33 cellular contexts compared by ENCODE assay signal in genomic region chr21:42430570-42430969, GRCh38. TPM values are rescaled to one million over a fixed set of nuclear protein-coding genes. Genes with fewer than 3 reads are reported as not detected.
"Had no signal": no experiment of that assay in that cellular context is flagged by ENCODE, and none has a peak within 500 bp of the region (broad histone marks: within the 10 kb centered on the region; RNA-seq: fewer than 3 reads in every experiment).

No MANE protein-coding gene starts in this region.

- H3K9me3 Mint-ChIP-seq: activated naive CD4-positive, alpha-beta T cell treated with anti-CD3 and anti-CD28 coated beads, Interleukin-2, amount 50 U/mL, for 24 hours had no signal

- H3K36me3 Mint-ChIP-seq: brain had no signal

- H3K27me3 Mint-ChIP-seq: activated CD4-positive, alpha-beta memory T cell treated with anti-CD3 and anti-CD28 coated beads, Interleukin-2, amount 10 ng/mL, durations not matched to agents 7 days and 5 days; activated CD4-positive, alpha-beta T cell treated with anti-CD3 and anti-CD28 coated beads, Interleukin-2, amount 10 ng/mL, durations not matched to agents 7 days and 5 days; activated naive CD4-positive, alpha-beta T cell treated with anti-CD3 and anti-CD28 coated beads, Interleukin-2, amount 50 U/mL, for 24 hours; activated naive CD8-positive, alpha-beta T cell treated with anti-CD3 and anti-CD28 coated beads, Interleukin-2, amount 10 ng/mL, durations not matched to agents 7 days and 5 days; activated T-cell treated with anti-CD3 and anti-CD28 coated beads, Interleukin-2, amount 50 U/mL, for 24 hours had no signal

- ATAC-seq: activated T-cell treated with anti-CD3 and anti-CD28 coated beads, Interleukin-2, amount 50 U/mL, for 72 hours; heart left ventricle had no signal

- H3K4me3 Mint-ChIP-seq: activated CD4-positive, alpha-beta memory T cell treated with anti-CD3 and anti-CD28 coated beads, Interleukin-2, amount 10 ng/mL, durations not matched to agents 7 days and 5 days; activated CD4-positive, alpha-beta T cell treated with anti-CD3 and anti-CD28 coated beads, Interleukin-2, amount 10 ng/mL, durations not matched to agents 7 days and 5 days; activated naive CD4-positive, alpha-beta T cell treated with anti-CD3 and anti-CD28 coated beads, Interleukin-2, amount 50 U/mL, for 24 hours; activated naive CD8-positive, alpha-beta T cell treated with anti-CD3 and anti-CD28 coated beads, Interleukin-2, amount 10 ng/mL, durations not matched to agents 7 days and 5 days; activated T-cell treated with anti-CD3 and anti-CD28 coated beads, Interleukin-2, amount 50 U/mL, for 24 hours; activated T-cell treated with anti-CD3 and anti-CD28 coated beads, Interleukin-2, amount 50 U/mL, for 72 hours; brain had no signal

- DNase-seq: activated CD4-positive, alpha-beta memory T cell treated with anti-CD3 and anti-CD28 coated beads, Interleukin-2, amount 10 ng/mL, durations not matched to agents 7 days and 5 days; activated CD4-positive, alpha-beta T cell treated with anti-CD3 and anti-CD28 coated beads for 1 hour; activated CD4-positive, alpha-beta T cell treated with anti-CD3 and anti-CD28 coated beads for 4 hours; activated CD4-positive, alpha-beta T cell treated with anti-CD3 and anti-CD28 coated beads, Interleukin-2, amount 10 ng/mL, durations not matched to agents 7 days and 5 days; activated CD4-positive, alpha-beta T cell treated with anti-CD3 and anti-CD28 coated beads, Interleukin-2, amount 50 U/mL, for 4 hours; activated CD8-positive, alpha-beta memory T cell treated with anti-CD3 and anti-CD28 coated beads, Interleukin-2, amount 50 U/mL, for 48 hours; activated effector memory CD4-positive, alpha-beta T cell treated with Interleukin-2 at 50 U/mL for 16 hours; activated gamma-delta T cell treated with Interleukin-2 at 50 U/mL for 16 hours; activated naive CD4-positive, alpha-beta T cell treated with Interleukin-2 at 50 U/mL for 16 hours; activated naive CD8-positive, alpha-beta T cell treated with anti-CD3 and anti-CD28 coated beads, Interleukin-2, amount 10 ng/mL, durations not matched to agents 7 days and 5 days; activated T-cell treated with anti-CD3 and anti-CD28 coated beads for 4 hours; activated T-cell treated with anti-CD3 and anti-CD28 coated beads, Interleukin-2, amount 50 U/mL, for 24 hours; activated T-cell treated with anti-CD3 and anti-CD28 coated beads, Interleukin-2, amount 50 U/mL, for 72 hours; central memory CD4-positive, alpha-beta T cell; cerebellar nuclear complex; colonic mucosa; effector CD8-positive, alpha-beta T cell; esophagus squamous epithelium; foreskin melanocyte; heart left ventricle; T-helper 1 cell; T-helper 2 cell had no signal

- H3K27ac Mint-ChIP-seq: activated CD4-positive, alpha-beta memory T cell treated with anti-CD3 and anti-CD28 coated beads, Interleukin-2, amount 10 ng/mL, durations not matched to agents 7 days and 5 days; activated naive CD8-positive, alpha-beta T cell treated with anti-CD3 and anti-CD28 coated beads, Interleukin-2, amount 10 ng/mL, durations not matched to agents 7 days and 5 days; activated T-cell treated with anti-CD3 and anti-CD28 coated beads, Interleukin-2, amount 50 U/mL, for 24 hours; activated T-cell treated with anti-CD3 and anti-CD28 coated beads, Interleukin-2, amount 50 U/mL, for 72 hours had no signal

- H3K4me1 ChIP-seq: ascending aorta, breast epithelium, colonic mucosa, esophagus squamous epithelium had no signal

- H3K27me3 ChIP-seq: ascending aorta, colonic mucosa had no signal

- H3K4me3 ChIP-seq: ascending aorta, breast epithelium, cardiac muscle cell, colonic mucosa, esophagus squamous epithelium, heart left ventricle had no signal

- H3K27ac ChIP-seq: ascending aorta, breast epithelium, cardiac muscle cell, colonic mucosa, epithelial cell of prostate, esophagus squamous epithelium, heart left ventricle had no signal

- FAIRE-seq: endometrium, endothelial cell of umbilical vein had no signal

- H3K36me3 ChIP-seq: ascending aorta, breast epithelium, cardiac muscle cell, colonic mucosa, esophagus squamous epithelium, heart left ventricle had no signal

RNA-seq across cellular contexts. Expression of gene UBASH3A, which starts 26.9 kb away (rescaled TPM):
- total RNA-seq: cardiac muscle cell, dermis microvascular lymphatic vessel endothelial cell, endothelial cell of umbilical vein, fibroblast of lung, fibroblast of villous mesenchyme had no signal
- polyA plus RNA-seq: cardiac muscle cell, endothelial cell of umbilical vein, fibroblast of lung had no signal

RNA-seq across cellular contexts. Expression of gene TMPRSS3, which starts 34.7 kb away (rescaled TPM):
- total RNA-seq: ascending aorta, cardiac muscle cell, endothelial cell of umbilical vein, fibroblast of lung, fibroblast of villous mesenchyme had no signal
- polyA plus RNA-seq: cardiac muscle cell, endothelial cell of umbilical vein, fibroblast of lung, heart left ventricle had no signal
